In genomic region chr17:17751489-17751995, GRCh38 we compare ENCODE assay signal across 9 cellular contexts.
DNase-seq lines count a peak whose midpoint lies in the region; FAIRE-seq and TF ChIP-seq lines count a peak whose summit lies in the region.
"Had no signal": no experiment of that assay in that cellular context is flagged by ENCODE, and none has a peak within 500 bp of the region (broad histone marks: within the 10 kb centered on the region; RNA-seq: fewer than 3 reads in every experiment).

No MANE protein-coding gene starts in this region.

- peaks cover 25% of the 10 kb centered on the region for H4K20me1 ChIP-seq in BLaER1
- H4K20me1 ChIP-seq in keratinocyte (ENCODE audit: control insufficient read depth, extremely low read depth, insufficient read depth, low read length) = no peaks in the 10 kb centered on the region

- H3K27ac Mint-ChIP-seq in activated T-helper 1 cell treated with anti-CD3 and anti-CD28 coated beads, Interleukin-12 subunit alpha, Interleukin-12 subunit beta, Interleukin-2, Interleukin-4 antibody, amounts not matched to agents 30 ng/mL and 10 ng/mL and 1 ng/mL, durations not matched to agents 14 hours and 24 hours and 36 hours = peak overlapping the region; percentile 95

- peak overlapping the region; percentile 70 for H3K9ac ChIP-seq in BLaER1
- peak overlapping the region; percentile 71 for H3K9ac ChIP-seq in keratinocyte (ENCODE audit: control insufficient read depth, extremely low read depth, insufficient read depth, low read length)

- intact Hi-C loops in activated T-helper 1 cell treated with anti-CD3 and anti-CD28 coated beads, Interleukin-12 subunit alpha, Interleukin-12 subunit beta, Interleukin-2, Interleukin-4 antibody, amounts not matched to agents 30 ng/mL and 10 ng/mL and 1 ng/mL, durations not matched to agents 14 hours and 24 hours and 36 hours (cut with micrococcal nuclease) = loop anchor here (5.0 to 10.0 kb wide), 4 partner anchors 101 to 707 kb away; partner anchors contain the start of genes ALKBH5, DRG2 and MPRIP
- intact Hi-C loops in head of caudate nucleus (cut with DNase I) = no loop called here

- WGBS in suprapubic skin = 32% methylated on average over 15 of the region's 15 CpGs

- H3K9me3 ChIP-seq in BLaER1 = no peaks in the 10 kb centered on the region
- no peaks in the 10 kb centered on the region for H3K9me3 ChIP-seq in keratinocyte (ENCODE audit: control insufficient read depth, low read depth, low read length)
- H3K9me3 ChIP-seq in suprapubic skin = no peaks in the 10 kb centered on the region

- DNase-seq in LNCaP clone FGC (ENCODE audit: low read depth) (no peak), keratinocyte (ENCODE audit: low read depth, low spot score) (no peak), suprapubic skin (ENCODE audit: low spot score in 2 of 2) (no peak), head of caudate nucleus (no peak), SKM-1 treated with dmso at 0.1 percent for 144 hours (lab: John Stamatoyannopoulos, UW; ENCODE audit: unreplicated experiment) (no peak), SW480 (ENCODE audit: low spot score) (no peak)
- peak; percentile 12 for DNase-seq in activated T-helper 1 cell treated with anti-CD3 and anti-CD28 coated beads, Interleukin-12 subunit alpha, Interleukin-12 subunit beta, Interleukin-2, Interleukin-4 antibody, amounts not matched to agents 30 ng/mL and 10 ng/mL and 1 ng/mL, durations not matched to agents 14 hours and 24 hours and 36 hours (ENCODE audit: low spot score)

- H3K27me3 Mint-ChIP-seq in activated T-helper 1 cell treated with anti-CD3 and anti-CD28 coated beads, Interleukin-12 subunit alpha, Interleukin-12 subunit beta, Interleukin-2, Interleukin-4 antibody, amounts not matched to agents 30 ng/mL and 10 ng/mL and 1 ng/mL, durations not matched to agents 14 hours and 24 hours and 36 hours (ENCODE audit: insufficient read depth) = no peaks in the 10 kb centered on the region

- H3K27me3 ChIP-seq in BLaER1 = no peaks in the 10 kb centered on the region
- H3K27me3 ChIP-seq in keratinocyte (ENCODE audit: control insufficient read depth, extremely low read depth, insufficient read depth, low read length) = no peaks in the 10 kb centered on the region
- no peaks in the 10 kb centered on the region for H3K27me3 ChIP-seq in suprapubic skin

- H3K27ac ChIP-seq in BLaER1 = peak overlapping the region; percentile 92
- H3K27ac ChIP-seq in keratinocyte (ENCODE audit: control insufficient read depth, insufficient read depth, low read length) = peak overlapping the region; percentile 88
- peak overlapping the region; percentile 83 for H3K27ac ChIP-seq in suprapubic skin

- H3K9me3 Mint-ChIP-seq in activated T-helper 1 cell treated with anti-CD3 and anti-CD28 coated beads, Interleukin-12 subunit alpha, Interleukin-12 subunit beta, Interleukin-2, Interleukin-4 antibody, amounts not matched to agents 30 ng/mL and 10 ng/mL and 1 ng/mL, durations not matched to agents 14 hours and 24 hours and 36 hours = no peaks in the 10 kb centered on the region

- H3K4me3 ChIP-seq in BLaER1 (peak overlapping the region; percentile 52), LNCaP clone FGC (ENCODE audit: low read depth, low read length) (peak overlapping the region; percentile 53), keratinocyte (ENCODE audit: control insufficient read depth in 2 of 3, extremely low read depth in 1 of 3, insufficient read depth in 2 of 3, low read depth in 1 of 3, low read length in 3 of 3) (peak overlapping the region in 2 of 3 experiments; percentile 26 to 45), suprapubic skin (peak overlapping the region; percentile 41)

- peak overlapping the region; percentile 97 for H3K4me2 ChIP-seq in BLaER1
- peak overlapping the region; percentile 45 for H3K4me2 ChIP-seq in keratinocyte (ENCODE audit: control insufficient read depth, extremely low read depth, insufficient read depth, low read depth, low read length)

- peaks cover 2% of the 10 kb centered on the region for H3K36me3 Mint-ChIP-seq in activated T-helper 1 cell treated with anti-CD3 and anti-CD28 coated beads, Interleukin-12 subunit alpha, Interleukin-12 subunit beta, Interleukin-2, Interleukin-4 antibody, amounts not matched to agents 30 ng/mL and 10 ng/mL and 1 ng/mL, durations not matched to agents 14 hours and 24 hours and 36 hours (ENCODE audit: low read depth)

- no peak for TF ChIP-seq EP300 in suprapubic skin (IDR thresholded peaks at IDR 0.05)

- no peak for TF ChIP-seq CTCF in LNCaP clone FGC (IDR thresholded peaks at IDR 0.05; ENCODE audit: control insufficient read depth, extremely low read depth, insufficient read depth)
- no peak for TF ChIP-seq CTCF in keratinocyte (optimal IDR thresholded peaks at IDR 0.05 in 1 of 3, IDR thresholded peaks at IDR 0.05 in 1 of 3, conservative IDR thresholded peaks at IDR 0.05 in 1 of 3; ENCODE audit: extremely low read depth in 1 of 3, insufficient read depth in 2 of 3, low read length in 3 of 3)
- TF ChIP-seq CTCF in suprapubic skin (IDR thresholded peaks at IDR 0.05) = no peak

- FAIRE-seq in keratinocyte (lab: Jason Lieb, UNC) = no peak
- FAIRE-seq: islet of Langerhans had no signal

- TF ChIP-seq POLR2A in suprapubic skin (IDR thresholded peaks at IDR 0.05) = no peak

- peak overlapping the region; percentile 76 for H3K4me3 Mint-ChIP-seq in activated T-helper 1 cell treated with anti-CD3 and anti-CD28 coated beads, Interleukin-12 subunit alpha, Interleukin-12 subunit beta, Interleukin-2, Interleukin-4 antibody, amounts not matched to agents 30 ng/mL and 10 ng/mL and 1 ng/mL, durations not matched to agents 14 hours and 24 hours and 36 hours

- dilution Hi-C loops in keratinocyte (cut with MboI; ENCODE audit: extremely low pct_ligation_motif_present, low sequenced_read_pairs) = no loop called here

- H3K4me1 ChIP-seq in BLaER1 = peaks cover 98% of the 10 kb centered on the region
- peaks cover 57% of the 10 kb centered on the region for H3K4me1 ChIP-seq in keratinocyte (ENCODE audit: control insufficient read depth, extremely low read depth, insufficient read depth, low read length)
- peaks cover 58% of the 10 kb centered on the region for H3K4me1 ChIP-seq in suprapubic skin

- peaks cover 39% of the 10 kb centered on the region for H3K4me1 Mint-ChIP-seq in activated T-helper 1 cell treated with anti-CD3 and anti-CD28 coated beads, Interleukin-12 subunit alpha, Interleukin-12 subunit beta, Interleukin-2, Interleukin-4 antibody, amounts not matched to agents 30 ng/mL and 10 ng/mL and 1 ng/mL, durations not matched to agents 14 hours and 24 hours and 36 hours (ENCODE audit: low read depth)

- peaks cover 6% of the 10 kb centered on the region for H3K9me1 ChIP-seq in keratinocyte (ENCODE audit: control insufficient read depth, extremely low read depth, insufficient read depth, low read length)

- peaks cover 5% of the 10 kb centered on the region; the same call in 1 of the 2 replicates for H3K36me3 ChIP-seq in BLaER1
- peaks cover 1 to 7% of the 10 kb centered on the region in 2 experiments for H3K36me3 ChIP-seq in keratinocyte (ENCODE audit: control insufficient read depth in 2 of 2, extremely low read depth in 1 of 2, insufficient read depth in 2 of 2, low read length in 2 of 2)
- no peaks in the 10 kb centered on the region for H3K36me3 ChIP-seq in suprapubic skin

- H3K79me2 ChIP-seq in keratinocyte (ENCODE audit: control insufficient read depth, insufficient read depth, low read length) = peaks cover 62% of the 10 kb centered on the region

- H2AFZ ChIP-seq in keratinocyte (ENCODE audit: control insufficient read depth, low read length) = no peak overlapping the region
